1 cellular context compared by ENCODE assay signal in genomic region chr4:172851534-172851933, GRCh38.
TF ChIP-seq lines count a peak whose summit lies in the region.

No MANE protein-coding gene starts in this region.

TF ChIP-seq in A549, 52 proteins besides CTCF, POLR2A, EP300 and RAD21 (continued from another document):
- TF ChIP-seq USF2 (IDR thresholded peaks at IDR 0.05) (no peak), REST (IDR thresholded peaks at IDR 0.05) (no peak)
TF ChIP-seq in A549: peak in this region for 0.
